In the genomic region with DNA sequence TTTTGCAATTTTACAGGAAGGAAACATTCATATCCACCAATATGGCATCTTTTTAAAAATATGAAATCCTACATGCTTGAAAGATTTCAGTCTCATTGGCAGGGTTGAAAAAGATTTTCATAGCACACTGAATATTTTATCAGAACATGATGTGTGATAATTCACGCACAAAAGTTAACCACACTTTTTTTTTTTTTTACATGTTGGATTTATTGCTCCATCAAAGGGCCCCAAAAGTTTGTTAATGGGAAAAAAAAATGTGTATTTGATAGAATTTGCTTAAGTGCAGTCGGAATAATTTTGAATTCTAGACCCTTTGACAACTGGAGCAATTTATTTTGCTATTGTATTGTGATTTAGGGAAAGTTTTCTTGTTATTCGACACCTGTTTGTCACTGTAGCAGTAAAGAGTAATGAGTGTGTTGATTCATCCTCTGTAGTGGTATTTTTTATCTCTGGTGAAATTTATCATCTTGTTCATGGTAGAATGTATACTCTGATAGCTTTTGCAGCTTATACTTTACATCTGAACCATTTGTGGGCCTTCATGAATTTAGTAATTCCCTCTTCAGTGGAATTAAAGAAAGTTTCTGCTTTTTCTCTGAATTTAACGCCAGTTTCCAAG, we compare ENCODE assay signal across 9 cellular contexts. TPM values are rescaled to one million over a fixed set of nuclear protein-coding genes. Genes with fewer than 3 reads are reported as not detected.
DNase-seq lines count a peak whose midpoint lies in the region; ATAC-seq and TF ChIP-seq lines count a peak whose summit lies in the region.
"Had no signal": no experiment of that assay in that cellular context is flagged by ENCODE, and none has a peak within 500 bp of the region (broad histone marks: within the 10 kb centered on the region; RNA-seq: fewer than 3 reads in every experiment).

No MANE protein-coding gene starts in this region.

- H3K27me3 ChIP-seq in SJCRH30: 0 out of 2 replicates have a peak, but pooled peaks cover 3% of the 10 kb centered on the region
- H3K27me3 ChIP-seq in psoas muscle (ENCODE audit: insufficient read depth in 3 of 3, low read length in 2 of 3): no peaks in the 10 kb centered on the region

- H3K36me3 ChIP-seq in ES-I3 (ENCODE audit: insufficient read depth, low read length) (no peaks in the 10 kb centered on the region), SJCRH30 (peaks cover 2% of the 10 kb centered on the region; the same call in 1 of the 2 replicates), psoas muscle (ENCODE audit: insufficient read depth in 1 of 2, low read depth in 1 of 2) (no peaks in the 10 kb centered on the region)

- intact Hi-C loops in psoas muscle (cut with DNase I): loop anchor here in 1 of 2 donors (5.0 kb wide), 2 partner anchors 37 to 107 kb away; no protein-coding TSS in a partner anchor

- no peak overlapping the region for H3K27ac ChIP-seq in SJCRH30
- no peak overlapping the region for H3K27ac ChIP-seq in psoas muscle

- peaks cover 16% of the 10 kb centered on the region for H3K4me1 ChIP-seq in ES-I3 (ENCODE audit: insufficient read depth, low read length)
- H3K4me1 ChIP-seq in SJCRH30: peaks cover 5% of the 10 kb centered on the region; the same call in 1 of the 2 replicates
- peaks cover 14% of the 10 kb centered on the region for H3K4me1 ChIP-seq in psoas muscle

- WGBS in psoas muscle, 3 donors: 58 to 70% (median 63%) methylated on average over 4 of the region's 4 CpGs

- no peak for DNase-seq in SJCRH30
- DNase-seq in epithelial cell of proximal tubule (ENCODE audit: low read depth): no peak
- no peak for DNase-seq in psoas muscle
- no peak for DNase-seq in SW 1271 (lab: John Stamatoyannopoulos, UW)
- no peak for DNase-seq in COLO829 (ENCODE audit: low spot score)
- DNase-seq: mesendoderm had no signal

- no peak for TF ChIP-seq CTCF in epithelial cell of proximal tubule (conservative IDR thresholded peaks at IDR 0.05; ENCODE audit: low read depth, low read length)
- no peak for TF ChIP-seq CTCF in psoas muscle (IDR thresholded peaks at IDR 0.05)

- ATAC-seq in psoas muscle (no peak), GM18907 (IDR thresholded peaks at IDR 0.05; ENCODE audit: unreplicated experiment) (no peak), GM18520 (IDR thresholded peaks at IDR 0.05; ENCODE audit: unreplicated experiment) (no peak)

- peak overlapping the region; percentile 58 for H3K4me3 ChIP-seq in SJCRH30
- peak overlapping the region; percentile 74 for H3K4me3 ChIP-seq in epithelial cell of proximal tubule (ENCODE audit: low read depth, low read length)
- peak overlapping the region; percentile 69 for H3K4me3 ChIP-seq in psoas muscle

- H3K9ac ChIP-seq in ES-I3 (ENCODE audit: low read depth, low read length): peak overlapping the region; percentile 81

- H3K9me3 ChIP-seq in ES-I3 (ENCODE audit: control insufficient read depth, insufficient read depth, low read length): peaks cover 3% of the 10 kb centered on the region; the same call in 1 of the 2 replicates
- no peaks in the 10 kb centered on the region for H3K9me3 ChIP-seq in SJCRH30 (replicated peaks)
- no peaks in the 10 kb centered on the region for H3K9me3 ChIP-seq in psoas muscle

RNA-seq across cellular contexts. Expression of a gene that starts 1.1 kb away (rescaled TPM):
- total RNA-seq in SJCRH30 (2014; rRNA removed; shearing (Covaris generic)): 8.8 and 10.8 TPM in 2 replicates
- 10.1 and 25.1 TPM in 2 replicates for total RNA-seq in epithelial cell of proximal tubule
- total RNA-seq in psoas muscle: 10 to 100 TPM in 2 of 4 donors, 1 to 10 TPM in 2; 6.9 to 40.4 (median 11.5) TPM
- polyA plus RNA-seq in psoas muscle: 10 to 100 TPM in 1 of 3 donors, 1 to 10 TPM in 2; 3.1 to 11.2 (median 3.4) TPM
